In the genomic region with DNA sequence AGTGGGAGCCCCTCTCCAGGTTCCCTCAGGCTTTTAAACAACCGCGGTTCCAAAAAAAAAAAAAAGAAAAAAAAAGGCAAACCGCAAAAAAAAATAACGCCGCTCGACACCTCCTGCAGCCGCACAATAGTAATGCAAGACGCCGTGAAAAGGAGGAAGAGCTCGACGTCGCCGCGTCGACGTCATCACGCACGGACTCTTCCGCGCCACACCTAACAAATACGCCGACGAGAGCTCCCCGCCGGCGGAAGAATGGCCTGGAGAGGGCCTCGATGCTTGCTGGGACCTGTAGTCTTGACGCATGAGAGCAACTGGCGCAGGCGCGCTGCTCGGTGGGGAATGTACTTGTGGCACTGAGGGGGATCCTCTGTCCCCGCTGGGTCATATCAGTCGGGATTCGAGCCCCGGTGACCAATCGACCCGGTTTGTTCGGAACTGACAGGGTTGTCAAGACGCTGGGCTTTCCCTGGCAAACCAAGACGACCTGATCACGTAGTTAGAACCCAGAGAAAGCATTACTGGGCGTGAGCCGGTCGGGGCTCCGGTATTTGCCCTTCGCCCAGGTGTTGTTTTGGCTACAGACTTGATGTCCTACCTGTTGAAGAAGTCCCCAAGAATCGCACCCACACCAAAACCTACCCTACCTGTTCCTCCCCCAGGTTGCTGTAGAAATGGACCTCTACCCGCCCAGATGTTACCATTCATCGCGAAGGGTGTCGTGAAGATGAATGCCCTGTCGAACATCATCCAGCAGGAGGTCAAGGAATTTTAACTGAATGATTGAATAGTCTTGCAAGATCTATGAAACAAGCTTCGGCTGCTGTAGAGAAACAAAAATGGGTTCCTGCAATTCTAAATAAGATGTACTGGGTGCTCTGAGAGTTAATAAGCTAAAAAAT, we compare ENCODE assay signal across 1 cellular context.
TF ChIP-seq lines count a peak whose summit lies in the region.

Gene CBR4 (minus strand): TSS at position 131 of the 899 bp plus-strand sequence. CDS start 166 bp downstream, outside the sequence.

TF ChIP-seq in K562, 482 proteins besides CTCF, POLR2A, EP300 and RAD21 (continued from another document and continues in another):
- TF ChIP-seq, protein P1, sequence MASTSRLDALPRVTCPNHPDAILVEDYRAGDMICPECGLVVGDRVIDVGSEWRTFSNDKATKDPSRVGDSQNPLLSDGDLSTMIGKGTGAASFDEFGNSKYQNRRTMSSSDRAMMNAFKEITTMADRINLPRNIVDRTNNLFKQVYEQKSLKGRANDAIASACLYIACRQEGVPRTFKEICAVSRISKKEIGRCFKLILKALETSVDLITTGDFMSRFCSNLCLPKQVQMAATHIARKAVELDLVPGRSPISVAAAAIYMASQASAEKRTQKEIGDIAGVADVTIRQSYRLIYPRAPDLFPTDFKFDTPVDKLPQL (IDR thresholded peaks at IDR 0.05; ENCODE audit: extremely low read depth, insufficient read length): no peak
- TF ChIP-seq CBFA2T2 (conservative IDR thresholded peaks at IDR 0.05) (no peak), CREB1 (IDR thresholded peaks at IDR 0.05) (peak; percentile 96), CREB1 (CRISPR knock-in tag; IDR thresholded peaks at IDR 0.05) (peak; percentile 94), ZNF79 (CRISPR knock-in tag; IDR thresholded peaks at IDR 0.05; ENCODE audit: low read depth) (no peak), POLR2B (IDR thresholded peaks at IDR 0.05; ENCODE audit: low read depth, partially characterized antibody) (peak; percentile 88), ZNF121 (CRISPR knock-in tag; conservative IDR thresholded peaks at IDR 0.05) (no peak), PHF8 (IDR thresholded peaks at IDR 0.05; ENCODE audit: borderline replicate concordance, low read length) (peak; percentile 76; the same call in 1 of the 2 replicates), ATF7 (IDR thresholded peaks at IDR 0.05) (peak; percentile 92), ZBTB5 (IDR thresholded peaks at IDR 0.05) (no peak), NCOR1 (IDR thresholded peaks at IDR 0.05) (no peak), ZNF41 (CRISPR knock-in tag; conservative IDR thresholded peaks at IDR 0.05) (no peak), POU5F1 (IDR thresholded peaks at IDR 0.05; ENCODE audit: borderline replicate concordance, low read depth, low read length, partially characterized antibody) (no peak), BCLAF1 (IDR thresholded peaks at IDR 0.05; ENCODE audit: borderline replicate concordance in 1 of 2, control insufficient read depth in 1 of 2, low read depth in 2 of 2, low read length in 1 of 2) (no peak), FOXK1 (CRISPR knock-in tag; IDR thresholded peaks at IDR 0.05; ENCODE audit: borderline replicate concordance) (no peak), ZNF589 (CRISPR knock-in tag; IDR thresholded peaks at IDR 0.05; ENCODE audit: low read depth) (peak; percentile 62; the same call in 1 of the 2 replicates), TBL1XR1 (IDR thresholded peaks at IDR 0.05; ENCODE audit: low read length in 2 of 2) (peak in 1 of 2 experiments; percentile 66; a peak in 1 of 4 replicates), CHAMP1 (IDR thresholded peaks at IDR 0.05) (no peak), ZEB2 (IDR thresholded peaks at IDR 0.05) (0 out of 2 replicates have a peak, but pooled peaks have one; percentile 39), ZNF408 (CRISPR knock-in tag; IDR thresholded peaks at IDR 0.05; ENCODE audit: low read depth) (no peak), ZNF239 (CRISPR knock-in tag; IDR thresholded peaks at IDR 0.05) (no peak), ZNF3 (CRISPR knock-in tag; IDR thresholded peaks at IDR 0.05) (no peak), EHMT2 (IDR thresholded peaks at IDR 0.05) (no peak)
- TF ChIP-seq, protein P2, sequence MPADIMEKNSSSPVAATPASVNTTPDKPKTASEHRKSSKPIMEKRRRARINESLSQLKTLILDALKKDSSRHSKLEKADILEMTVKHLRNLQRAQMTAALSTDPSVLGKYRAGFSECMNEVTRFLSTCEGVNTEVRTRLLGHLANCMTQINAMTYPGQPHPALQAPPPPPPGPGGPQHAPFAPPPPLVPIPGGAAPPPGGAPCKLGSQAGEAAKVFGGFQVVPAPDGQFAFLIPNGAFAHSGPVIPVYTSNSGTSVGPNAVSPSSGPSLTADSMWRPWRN (IDR thresholded peaks at IDR 0.05; ENCODE audit: low read depth): no peak
- TF ChIP-seq, protein P3, sequence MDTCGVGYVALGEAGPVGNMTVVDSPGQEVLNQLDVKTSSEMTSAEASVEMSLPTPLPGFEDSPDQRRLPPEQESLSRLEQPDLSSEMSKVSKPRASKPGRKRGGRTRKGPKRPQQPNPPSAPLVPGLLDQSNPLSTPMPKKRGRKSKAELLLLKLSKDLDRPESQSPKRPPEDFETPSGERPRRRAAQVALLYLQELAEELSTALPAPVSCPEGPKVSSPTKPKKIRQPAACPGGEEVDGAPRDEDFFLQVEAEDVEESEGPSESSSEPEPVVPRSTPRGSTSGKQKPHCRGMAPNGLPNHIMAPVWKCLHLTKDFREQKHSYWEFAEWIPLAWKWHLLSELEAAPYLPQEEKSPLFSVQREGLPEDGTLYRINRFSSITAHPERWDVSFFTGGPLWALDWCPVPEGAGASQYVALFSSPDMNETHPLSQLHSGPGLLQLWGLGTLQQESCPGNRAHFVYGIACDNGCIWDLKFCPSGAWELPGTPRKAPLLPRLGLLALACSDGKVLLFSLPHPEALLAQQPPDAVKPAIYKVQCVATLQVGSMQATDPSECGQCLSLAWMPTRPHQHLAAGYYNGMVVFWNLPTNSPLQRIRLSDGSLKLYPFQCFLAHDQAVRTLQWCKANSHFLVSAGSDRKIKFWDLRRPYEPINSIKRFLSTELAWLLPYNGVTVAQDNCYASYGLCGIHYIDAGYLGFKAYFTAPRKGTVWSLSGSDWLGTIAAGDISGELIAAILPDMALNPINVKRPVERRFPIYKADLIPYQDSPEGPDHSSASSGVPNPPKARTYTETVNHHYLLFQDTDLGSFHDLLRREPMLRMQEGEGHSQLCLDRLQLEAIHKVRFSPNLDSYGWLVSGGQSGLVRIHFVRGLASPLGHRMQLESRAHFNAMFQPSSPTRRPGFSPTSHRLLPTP (IDR thresholded peaks at IDR 0.05; ENCODE audit: borderline replicate concordance, extremely low read depth, insufficient read length): no peak
- TF ChIP-seq, protein P4, sequence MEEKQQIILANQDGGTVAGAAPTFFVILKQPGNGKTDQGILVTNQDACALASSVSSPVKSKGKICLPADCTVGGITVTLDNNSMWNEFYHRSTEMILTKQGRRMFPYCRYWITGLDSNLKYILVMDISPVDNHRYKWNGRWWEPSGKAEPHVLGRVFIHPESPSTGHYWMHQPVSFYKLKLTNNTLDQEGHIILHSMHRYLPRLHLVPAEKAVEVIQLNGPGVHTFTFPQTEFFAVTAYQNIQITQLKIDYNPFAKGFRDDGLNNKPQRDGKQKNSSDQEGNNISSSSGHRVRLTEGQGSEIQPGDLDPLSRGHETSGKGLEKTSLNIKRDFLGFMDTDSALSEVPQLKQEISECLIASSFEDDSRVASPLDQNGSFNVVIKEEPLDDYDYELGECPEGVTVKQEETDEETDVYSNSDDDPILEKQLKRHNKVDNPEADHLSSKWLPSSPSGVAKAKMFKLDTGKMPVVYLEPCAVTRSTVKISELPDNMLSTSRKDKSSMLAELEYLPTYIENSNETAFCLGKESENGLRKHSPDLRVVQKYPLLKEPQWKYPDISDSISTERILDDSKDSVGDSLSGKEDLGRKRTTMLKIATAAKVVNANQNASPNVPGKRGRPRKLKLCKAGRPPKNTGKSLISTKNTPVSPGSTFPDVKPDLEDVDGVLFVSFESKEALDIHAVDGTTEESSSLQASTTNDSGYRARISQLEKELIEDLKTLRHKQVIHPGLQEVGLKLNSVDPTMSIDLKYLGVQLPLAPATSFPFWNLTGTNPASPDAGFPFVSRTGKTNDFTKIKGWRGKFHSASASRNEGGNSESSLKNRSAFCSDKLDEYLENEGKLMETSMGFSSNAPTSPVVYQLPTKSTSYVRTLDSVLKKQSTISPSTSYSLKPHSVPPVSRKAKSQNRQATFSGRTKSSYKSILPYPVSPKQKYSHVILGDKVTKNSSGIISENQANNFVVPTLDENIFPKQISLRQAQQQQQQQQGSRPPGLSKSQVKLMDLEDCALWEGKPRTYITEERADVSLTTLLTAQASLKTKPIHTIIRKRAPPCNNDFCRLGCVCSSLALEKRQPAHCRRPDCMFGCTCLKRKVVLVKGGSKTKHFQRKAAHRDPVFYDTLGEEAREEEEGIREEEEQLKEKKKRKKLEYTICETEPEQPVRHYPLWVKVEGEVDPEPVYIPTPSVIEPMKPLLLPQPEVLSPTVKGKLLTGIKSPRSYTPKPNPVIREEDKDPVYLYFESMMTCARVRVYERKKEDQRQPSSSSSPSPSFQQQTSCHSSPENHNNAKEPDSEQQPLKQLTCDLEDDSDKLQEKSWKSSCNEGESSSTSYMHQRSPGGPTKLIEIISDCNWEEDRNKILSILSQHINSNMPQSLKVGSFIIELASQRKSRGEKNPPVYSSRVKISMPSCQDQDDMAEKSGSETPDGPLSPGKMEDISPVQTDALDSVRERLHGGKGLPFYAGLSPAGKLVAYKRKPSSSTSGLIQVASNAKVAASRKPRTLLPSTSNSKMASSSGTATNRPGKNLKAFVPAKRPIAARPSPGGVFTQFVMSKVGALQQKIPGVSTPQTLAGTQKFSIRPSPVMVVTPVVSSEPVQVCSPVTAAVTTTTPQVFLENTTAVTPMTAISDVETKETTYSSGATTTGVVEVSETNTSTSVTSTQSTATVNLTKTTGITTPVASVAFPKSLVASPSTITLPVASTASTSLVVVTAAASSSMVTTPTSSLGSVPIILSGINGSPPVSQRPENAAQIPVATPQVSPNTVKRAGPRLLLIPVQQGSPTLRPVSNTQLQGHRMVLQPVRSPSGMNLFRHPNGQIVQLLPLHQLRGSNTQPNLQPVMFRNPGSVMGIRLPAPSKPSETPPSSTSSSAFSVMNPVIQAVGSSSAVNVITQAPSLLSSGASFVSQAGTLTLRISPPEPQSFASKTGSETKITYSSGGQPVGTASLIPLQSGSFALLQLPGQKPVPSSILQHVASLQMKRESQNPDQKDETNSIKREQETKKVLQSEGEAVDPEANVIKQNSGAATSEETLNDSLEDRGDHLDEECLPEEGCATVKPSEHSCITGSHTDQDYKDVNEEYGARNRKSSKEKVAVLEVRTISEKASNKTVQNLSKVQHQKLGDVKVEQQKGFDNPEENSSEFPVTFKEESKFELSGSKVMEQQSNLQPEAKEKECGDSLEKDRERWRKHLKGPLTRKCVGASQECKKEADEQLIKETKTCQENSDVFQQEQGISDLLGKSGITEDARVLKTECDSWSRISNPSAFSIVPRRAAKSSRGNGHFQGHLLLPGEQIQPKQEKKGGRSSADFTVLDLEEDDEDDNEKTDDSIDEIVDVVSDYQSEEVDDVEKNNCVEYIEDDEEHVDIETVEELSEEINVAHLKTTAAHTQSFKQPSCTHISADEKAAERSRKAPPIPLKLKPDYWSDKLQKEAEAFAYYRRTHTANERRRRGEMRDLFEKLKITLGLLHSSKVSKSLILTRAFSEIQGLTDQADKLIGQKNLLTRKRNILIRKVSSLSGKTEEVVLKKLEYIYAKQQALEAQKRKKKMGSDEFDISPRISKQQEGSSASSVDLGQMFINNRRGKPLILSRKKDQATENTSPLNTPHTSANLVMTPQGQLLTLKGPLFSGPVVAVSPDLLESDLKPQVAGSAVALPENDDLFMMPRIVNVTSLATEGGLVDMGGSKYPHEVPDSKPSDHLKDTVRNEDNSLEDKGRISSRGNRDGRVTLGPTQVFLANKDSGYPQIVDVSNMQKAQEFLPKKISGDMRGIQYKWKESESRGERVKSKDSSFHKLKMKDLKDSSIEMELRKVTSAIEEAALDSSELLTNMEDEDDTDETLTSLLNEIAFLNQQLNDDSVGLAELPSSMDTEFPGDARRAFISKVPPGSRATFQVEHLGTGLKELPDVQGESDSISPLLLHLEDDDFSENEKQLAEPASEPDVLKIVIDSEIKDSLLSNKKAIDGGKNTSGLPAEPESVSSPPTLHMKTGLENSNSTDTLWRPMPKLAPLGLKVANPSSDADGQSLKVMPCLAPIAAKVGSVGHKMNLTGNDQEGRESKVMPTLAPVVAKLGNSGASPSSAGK (IDR thresholded peaks at IDR 0.05): peak; percentile 20; the same call in 1 of the 2 replicates
